8 cellular contexts compared by ENCODE assay signal in the genomic region with DNA sequence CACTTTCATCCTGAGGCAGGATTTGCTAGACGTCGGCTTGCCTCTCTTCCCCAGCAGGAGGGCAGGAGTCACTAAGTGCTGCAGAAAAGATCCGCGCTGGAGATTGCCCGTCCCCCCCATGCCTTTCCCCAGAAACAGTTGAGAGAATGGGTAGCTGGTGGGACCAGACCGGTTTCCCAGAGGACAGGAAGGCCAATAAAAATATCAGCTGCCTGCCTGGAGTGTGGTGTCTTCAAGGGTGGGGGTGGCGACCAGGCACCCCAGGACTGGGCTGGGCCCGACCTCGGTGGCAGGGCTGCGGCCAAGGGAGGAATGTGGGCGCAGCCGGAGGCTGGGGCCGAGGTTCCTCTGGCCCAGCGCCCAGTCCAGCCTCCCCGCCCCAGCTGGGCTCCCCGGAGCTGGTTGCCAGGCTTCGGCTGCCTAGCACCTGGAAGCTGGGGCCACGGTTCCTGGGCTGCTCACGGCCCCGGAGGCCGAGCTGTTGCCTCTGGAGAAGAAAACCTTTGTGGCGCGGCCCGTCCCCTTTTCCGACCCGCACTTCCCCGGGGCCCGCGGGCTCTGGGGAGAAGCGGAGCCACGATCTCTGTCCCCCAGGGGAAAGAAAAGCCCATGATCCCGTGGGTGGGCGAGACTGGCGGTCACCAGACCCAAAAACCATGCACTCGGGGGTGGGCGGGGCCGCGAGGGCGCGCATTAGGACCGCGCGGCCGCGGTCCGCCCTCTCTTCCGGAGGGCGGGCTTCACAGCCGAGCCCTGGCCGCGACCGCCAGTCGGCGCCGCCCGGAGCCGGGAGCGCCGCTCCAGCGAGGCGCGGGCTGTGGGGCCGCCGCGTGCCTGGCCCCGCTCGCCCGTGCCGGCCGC. TPM values are rescaled to one million over a fixed set of nuclear protein-coding genes. Genes with fewer than 3 reads are reported as not detected.
A peak's percentile ranks its signal among the peaks of the same experiment; 100 is the strongest.
DNase-seq lines count a peak whose midpoint lies in the region; ATAC-seq lines count a peak whose summit lies in the region.

A gene with protein sequence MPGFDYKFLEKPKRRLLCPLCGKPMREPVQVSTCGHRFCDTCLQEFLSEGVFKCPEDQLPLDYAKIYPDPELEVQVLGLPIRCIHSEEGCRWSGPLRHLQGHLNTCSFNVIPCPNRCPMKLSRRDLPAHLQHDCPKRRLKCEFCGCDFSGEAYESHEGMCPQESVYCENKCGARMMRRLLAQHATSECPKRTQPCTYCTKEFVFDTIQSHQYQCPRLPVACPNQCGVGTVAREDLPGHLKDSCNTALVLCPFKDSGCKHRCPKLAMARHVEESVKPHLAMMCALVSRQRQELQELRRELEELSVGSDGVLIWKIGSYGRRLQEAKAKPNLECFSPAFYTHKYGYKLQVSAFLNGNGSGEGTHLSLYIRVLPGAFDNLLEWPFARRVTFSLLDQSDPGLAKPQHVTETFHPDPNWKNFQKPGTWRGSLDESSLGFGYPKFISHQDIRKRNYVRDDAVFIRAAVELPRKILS (plus strand): TSS at position 769 of the 861 bp plus-strand sequence. CDS start 102 bp downstream, outside the sequence.

- H3K4me3 Mint-ChIP-seq in activated CD4-positive, alpha-beta T cell treated with anti-CD3 and anti-CD28 coated beads, Interleukin-2, amount 10 ng/mL, durations not matched to agents 24 days and 14 days: peak within 1 kb of the TSS; percentile 94

- H3K27ac Mint-ChIP-seq in activated CD4-positive, alpha-beta T cell treated with anti-CD3 and anti-CD28 coated beads, Interleukin-2, amount 10 ng/mL, durations not matched to agents 24 days and 14 days: peak within 1 kb of the TSS; percentile 86

- peaks cover 38% of the 10 kb centered on the region for H3K36me3 Mint-ChIP-seq in activated CD4-positive, alpha-beta T cell treated with anti-CD3 and anti-CD28 coated beads, Interleukin-2, amount 10 ng/mL, durations not matched to agents 24 days and 14 days (ENCODE audit: low read depth)

- intact Hi-C loops in activated CD4-positive, alpha-beta T cell treated with anti-CD3 and anti-CD28 coated beads, Interleukin-2, amount 10 ng/mL, durations not matched to agents 24 days and 14 days (cut with micrococcal nuclease): no loop called here

- H3K4me1 Mint-ChIP-seq in activated CD4-positive, alpha-beta T cell treated with anti-CD3 and anti-CD28 coated beads, Interleukin-2, amount 10 ng/mL, durations not matched to agents 24 days and 14 days: peaks cover 38% of the 10 kb centered on the region

- H3K9me3 Mint-ChIP-seq in activated CD4-positive, alpha-beta T cell treated with anti-CD3 and anti-CD28 coated beads, Interleukin-2, amount 10 ng/mL, durations not matched to agents 24 days and 14 days: no peaks in the 10 kb centered on the region

- ATAC-seq in GM19035 (IDR thresholded peaks at IDR 0.05; ENCODE audit: unreplicated experiment): peak; percentile 67
- ATAC-seq in HG03280 (IDR thresholded peaks at IDR 0.05; ENCODE audit: unreplicated experiment): peak; percentile 75

- peak; percentile 68 to 80 for DNase-seq in AML-193 (lab: John Stamatoyannopoulos, UW)
- DNase-seq in NCI-H510A treated with DMSO at 0.1 percent for 48 hours (lab: John Stamatoyannopoulos, UW): peak; percentile 97
- DNase-seq in activated CD4-positive, alpha-beta T cell treated with anti-CD3 and anti-CD28 coated beads, Interleukin-2, amount 10 ng/mL, durations not matched to agents 24 days and 14 days: peak; percentile 93
- peak; percentile 66 for DNase-seq in dedifferentiated amniotic fluid mesenchymal stem cell (ENCODE audit: extremely low spot score)
- peak; percentile 95 for DNase-seq in left kidney (ENCODE audit: low read depth, low spot score)
- DNase-seq in stimulated activated CD4-positive, alpha-beta T cell treated with anti-CD3 and anti-CD28 coated beads, Interleukin-2, amount 100 ng/mL, for 4 hours (ENCODE audit: low read depth): peak; percentile 70

- no peaks in the 10 kb centered on the region for H3K27me3 Mint-ChIP-seq in activated CD4-positive, alpha-beta T cell treated with anti-CD3 and anti-CD28 coated beads, Interleukin-2, amount 10 ng/mL, durations not matched to agents 24 days and 14 days

RNA-seq across cellular contexts. Expression of the gene that starts here (rescaled TPM):
- total RNA-seq in activated CD4-positive, alpha-beta T cell treated with anti-CD3 and anti-CD28 coated beads, Interleukin-2, amount 10 ng/mL, durations not matched to agents 24 days and 14 days: 155 and 168 TPM in 2 replicates

Comparison
In these comparisons a context has a peak if more than half of its experiments do, and no peak if none do; other contexts are left out.
1. Peak in every context shown above with its lines: DNase-seq and ATAC-seq.